12 cellular contexts compared by ENCODE assay signal in the genomic region with DNA sequence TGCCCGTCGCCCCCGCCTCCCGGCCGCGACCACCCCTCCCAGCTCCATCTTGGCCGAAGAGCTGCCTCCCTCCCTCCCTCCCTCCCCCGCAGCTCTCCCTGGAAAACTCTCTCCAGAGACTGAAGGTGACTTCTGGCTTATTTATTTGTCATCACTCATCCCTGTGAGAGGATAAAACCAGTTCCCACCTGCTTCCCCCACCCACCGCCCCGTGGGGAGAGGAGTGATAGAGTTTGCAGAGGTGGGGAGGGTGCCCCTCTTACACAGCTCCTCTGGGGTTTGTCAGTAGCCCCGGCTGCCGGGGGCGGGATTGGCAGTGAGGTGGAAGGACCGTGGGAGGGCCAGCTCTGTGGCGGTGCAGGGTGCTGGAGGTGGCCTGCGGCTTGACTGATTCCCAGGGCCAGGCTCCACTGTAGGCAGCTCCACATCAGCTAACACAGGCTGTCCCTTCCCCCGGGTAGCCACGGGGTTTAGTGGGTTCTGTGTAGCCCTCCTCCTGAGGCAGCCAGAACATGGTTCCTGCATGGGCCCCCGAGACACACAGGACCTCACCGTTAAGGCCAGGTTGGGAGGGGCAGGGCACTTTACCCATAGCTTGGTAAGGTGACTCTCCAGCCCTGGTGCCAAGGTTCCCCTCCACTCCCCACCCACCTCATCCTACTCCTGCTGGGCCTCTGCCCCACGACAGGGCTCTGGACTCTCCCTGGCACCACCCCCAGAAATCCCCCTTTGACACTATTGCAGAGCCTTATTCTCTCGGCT.
DNase-seq lines count a peak whose midpoint lies in the region; ATAC-seq and TF ChIP-seq lines count a peak whose summit lies in the region.
"Had no signal": no experiment of that assay in that cellular context is flagged by ENCODE, and none has a peak within 500 bp of the region (broad histone marks: within the 10 kb centered on the region; RNA-seq: fewer than 3 reads in every experiment).

No MANE protein-coding gene starts in this region.

- intact Hi-C loops in mucosa of descending colon (cut with DNase I, micrococcal nuclease) (no loop called here), transverse colon (cut with DNase I; ENCODE audit: low total_unique reads) (no loop called here)

- no peak overlapping the region for H3K4me3 ChIP-seq in mucosa of descending colon
- peak overlapping the region in 3 of 4 donors; percentile 37 to 51 (median 44) for H3K4me3 ChIP-seq in transverse colon

- peak; percentile 56 for DNase-seq in activated CD8-positive, alpha-beta memory T cell treated with anti-CD3 and anti-CD28 coated beads for 24 hours
- no peak for DNase-seq in activated CD8-positive, alpha-beta memory T cell treated with anti-CD3 and anti-CD28 coated beads, Interleukin-2, amount 50 U/mL, for 4 hours
- DNase-seq in chondrocyte (ENCODE audit: low spot score) (peak; percentile 88), mucosa of descending colon (peak in 1 of 3 donors; percentile 57), transverse colon (peak; percentile 20)
- no peak for DNase-seq in activated naive CD4-positive, alpha-beta T cell treated with Interleukin-2 at 50 U/mL for 16 hours
- DNase-seq: SHP77; stimulated activated CD4-positive, alpha-beta T cell treated with anti-CD3 and anti-CD28 coated beads, Interleukin-1b, Interleukin-23, amount 100 ng/mL, for 48 hours; testis had no signal

- H3K4me1 Mint-ChIP-seq in chondrocyte (ENCODE audit: low read depth): peaks cover 3% of the 10 kb centered on the region

- H3K27me3 Mint-ChIP-seq in chondrocyte (ENCODE audit: low read depth): peaks cover 70% of the 10 kb centered on the region

- TF ChIP-seq EP300 in transverse colon (IDR thresholded peaks at IDR 0.05; ENCODE audit: low read depth): no peak

- H3K4me1 ChIP-seq in mucosa of descending colon (ENCODE audit: low read depth) (peaks cover 4% of the 10 kb centered on the region), transverse colon (peaks cover 0 to 24% (median 14%) of the 10 kb centered on the region in 4 donors)
- H3K4me1 ChIP-seq: testis had no signal

- H3K4me3 Mint-ChIP-seq in chondrocyte (ENCODE audit: unreplicated experiment): no peak overlapping the region

- H3K27ac Mint-ChIP-seq in chondrocyte (ENCODE audit: unreplicated experiment): no peak overlapping the region
- H3K27ac Mint-ChIP-seq: activated CD8-positive, alpha-beta T cell treated with anti-CD3 and anti-CD28 coated beads for 36 hours had no signal

- H3K9me3 Mint-ChIP-seq in chondrocyte (ENCODE audit: low read depth): no peaks in the 10 kb centered on the region
- H3K9me3 Mint-ChIP-seq: activated CD8-positive, alpha-beta T cell treated with anti-CD3 and anti-CD28 coated beads for 36 hours had no signal

- H3K9me3 ChIP-seq in mucosa of descending colon (no peaks in the 10 kb centered on the region), transverse colon (no peaks in the 10 kb centered on the region)
- H3K9me3 ChIP-seq: testis had no signal

- peaks cover 40% of the 10 kb centered on the region for H3K27me3 ChIP-seq in transverse colon
- H3K27me3 ChIP-seq: testis had no signal

- WGBS in transverse colon (ENCODE audit: low coverage in 1 of 2), 2 donors: 25% methylated on average over 18 of the region's 22 CpGs; no CpG with 5 or more reads in 1 of the 2 donors

- no peaks in the 10 kb centered on the region for H3K36me3 ChIP-seq in mucosa of descending colon (ENCODE audit: low read depth)
- H3K36me3 ChIP-seq in transverse colon: no peaks in the 10 kb centered on the region

- no peak for TF ChIP-seq CTCF in chondrocyte (IDR thresholded peaks at IDR 0.05)
- no peak for TF ChIP-seq CTCF in mucosa of descending colon (IDR thresholded peaks at IDR 0.05)
- no peak for TF ChIP-seq CTCF in transverse colon (IDR thresholded peaks at IDR 0.05)

- H3K27ac ChIP-seq in transverse colon: peak overlapping the region in 3 of 4 donors; percentile 38 to 58 (median 56)
- H3K27ac ChIP-seq: testis had no signal

- ATAC-seq in mucosa of descending colon (peak; percentile 33), HG03457 (IDR thresholded peaks at IDR 0.05; ENCODE audit: unreplicated experiment) (no peak), HG02973 (IDR thresholded peaks at IDR 0.05; ENCODE audit: unreplicated experiment) (no peak)

- TF ChIP-seq POLR2A in transverse colon (IDR thresholded peaks at IDR 0.05): no peak

- in situ Hi-C loops in transverse colon (cut with MboI; ENCODE audit: low pct_ligation_motif_present in 1 of 4, low pct_unique_long_range_greater_than_20kb in 1 of 4, low sequenced_read_pairs in 3 of 4): no loop called here

- H3K36me3 Mint-ChIP-seq in chondrocyte (ENCODE audit: low read depth): no peaks in the 10 kb centered on the region

Comparison
In these comparisons a context has a peak if more than half of its experiments do, and no peak if none do; other contexts are left out.
1. DNase-seq: peak in activated CD8-positive, alpha-beta memory T cell treated with anti-CD3 and anti-CD28 coated beads for 24 hours (single experiment), chondrocyte (single experiment) and transverse colon (single experiment); none in activated CD8-positive, alpha-beta memory T cell treated with anti-CD3 and anti-CD28 coated beads, Interleukin-2, amount 50 U/mL, for 4 hours (single experiment) and activated naive CD4-positive, alpha-beta T cell treated with Interleukin-2 at 50 U/mL for 16 hours (single experiment).